In genomic region chr12:69633061-69633460, GRCh38 we compare ENCODE assay signal across 1 cellular context.
TF ChIP-seq lines count a peak whose summit lies in the region.

No MANE protein-coding gene starts in this region.

TF ChIP-seq in GM23338, 12 proteins besides CTCF, POLR2A, EP300 and RAD21:
- TF ChIP-seq ZNF462 (CRISPR knock-in tag; IDR thresholded peaks at IDR 0.05): no peak
- TF ChIP-seq STAT1 (IDR thresholded peaks at IDR 0.05; ENCODE audit: unreplicated experiment): no peak
- no peak for TF ChIP-seq POLR2AphosphoS5 (IDR thresholded peaks at IDR 0.05; ENCODE audit: low read depth)
- TF ChIP-seq JUNB (IDR thresholded peaks at IDR 0.05; ENCODE audit: unreplicated experiment): no peak
- no peak for TF ChIP-seq EZH2phosphoT487 (IDR thresholded peaks at IDR 0.05; ENCODE audit: unreplicated experiment)
- TF ChIP-seq EZH2 (IDR thresholded peaks at IDR 0.05; ENCODE audit: low read depth, unreplicated experiment): no peak
- TF ChIP-seq CREB1 (CRISPR knock-in tag; IDR thresholded peaks at IDR 0.05; ENCODE audit: low read depth): no peak
- TF ChIP-seq NANOG (IDR thresholded peaks at IDR 0.05; ENCODE audit: borderline replicate concordance): no peak
- TF ChIP-seq ZNF114 (CRISPR knock-in tag; IDR thresholded peaks at IDR 0.05): no peak
- TF ChIP-seq ETS1 (IDR thresholded peaks at IDR 0.05): no peak
